In the genomic region with DNA sequence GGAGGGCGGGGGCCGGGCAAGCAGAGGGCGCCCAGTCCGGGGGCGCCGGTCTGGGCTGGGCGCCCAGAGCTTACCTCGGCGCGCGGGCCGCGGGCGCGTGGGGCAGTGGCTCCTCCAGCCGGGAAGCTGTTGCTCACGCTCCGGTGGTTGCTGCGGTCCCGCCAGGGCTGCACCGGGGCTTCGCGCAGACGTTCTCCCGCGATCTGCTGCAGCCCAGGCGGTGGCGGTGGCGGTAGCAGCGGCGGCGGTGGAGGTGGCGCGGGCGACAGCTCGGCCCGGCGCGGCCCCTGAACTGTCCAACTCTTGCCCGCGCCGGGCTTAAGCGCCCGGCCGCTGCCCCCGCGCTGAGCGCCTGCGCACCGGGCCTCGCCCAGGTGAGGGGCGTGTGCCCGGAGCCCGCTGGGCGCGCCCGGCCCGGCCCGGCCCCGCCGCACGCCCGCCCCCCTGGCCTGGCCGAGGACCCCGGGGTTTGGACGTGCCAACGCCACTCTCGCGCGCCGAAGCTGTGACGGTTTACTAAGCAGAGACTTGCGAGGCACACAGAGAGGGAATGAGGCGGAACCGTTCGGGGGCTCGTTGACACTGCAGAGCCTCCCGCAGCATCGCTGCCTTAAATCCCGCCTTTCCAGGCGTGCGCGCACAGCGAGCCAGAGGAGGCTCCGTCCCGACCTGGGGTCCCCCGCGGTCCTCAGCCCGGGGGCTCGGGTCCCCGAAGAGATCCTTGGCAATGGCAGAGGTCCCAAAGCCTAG, we compare ENCODE assay signal across 8 cellular contexts. TPM values are rescaled to one million over a fixed set of nuclear protein-coding genes. Genes with fewer than 3 reads are reported as not detected.
DNase-seq lines count a peak whose midpoint lies in the region; ATAC-seq and TF ChIP-seq lines count a peak whose summit lies in the region.

A gene (minus strand): TSS at position 586 of the 750 bp plus-strand sequence.

- peaks cover 54 to 62% of the 10 kb centered on the region in 2 donors for H3K27me3 Mint-ChIP-seq in effector memory CD8-positive, alpha-beta T cell

- H3K4me3 Mint-ChIP-seq in effector memory CD8-positive, alpha-beta T cell = peak within 1 kb of the TSS; percentile 27 to 36

- no peak within 1 kb of the TSS for H3K27ac ChIP-seq in Peyer's patch

- DNase-seq in NCI-H2029 (lab: John Stamatoyannopoulos, UW) (peak; percentile 15), NCI-H2029 treated with DMSO at 0.1 percent for 48 hours (lab: John Stamatoyannopoulos, UW) (no peak), Peyer's patch (peak in 1 of 3 donors; percentile 58), mucosa of descending colon (peak in 2 of 3 donors; percentile 36 to 39), BE2C (no peak)
- no peak for DNase-seq in effector memory CD8-positive, alpha-beta T cell
- no peak for DNase-seq in stimulated activated CD4-positive, alpha-beta T cell treated with anti-CD3 and anti-CD28 coated beads, Interleukin-4, amount 100 ng/mL, for 4 hours

- H3K36me3 ChIP-seq in Peyer's patch (no peaks in the 10 kb centered on the region), mucosa of descending colon (ENCODE audit: low read depth) (no peaks in the 10 kb centered on the region), BE2C (no peaks in the 10 kb centered on the region)

- H3K9me3 Mint-ChIP-seq in effector memory CD8-positive, alpha-beta T cell = no peaks in the 10 kb centered on the region

- H3K9me3 ChIP-seq in Peyer's patch (no peaks in the 10 kb centered on the region), mucosa of descending colon (no peaks in the 10 kb centered on the region), BE2C (no peaks in the 10 kb centered on the region)

- peaks cover 0 to 5% of the 10 kb centered on the region in 2 donors for H3K4me1 Mint-ChIP-seq in effector memory CD8-positive, alpha-beta T cell (ENCODE audit: low read depth in 2 of 2)

- H3K36me3 Mint-ChIP-seq in effector memory CD8-positive, alpha-beta T cell (ENCODE audit: insufficient read depth) = no peaks in the 10 kb centered on the region

- no peak for TF ChIP-seq POLR2A in Peyer's patch (IDR thresholded peaks at IDR 0.05)

- TF ChIP-seq CTCF in Peyer's patch (IDR thresholded peaks at IDR 0.05) (no peak), mucosa of descending colon (IDR thresholded peaks at IDR 0.05) (no peak), BE2C (IDR thresholded peaks at IDR 0.05; ENCODE audit: low read depth, low read length) (no peak)

- H3K4me3 ChIP-seq in Peyer's patch (peak within 1 kb of the TSS; percentile 22 to 62 (median 44)), mucosa of descending colon (no peak within 1 kb of the TSS), BE2C (ENCODE audit: low read depth, low read length) (no peak within 1 kb of the TSS)

- intact Hi-C loops in mucosa of descending colon (cut with DNase I, micrococcal nuclease) = no loop called here

- H3K4me1 ChIP-seq in Peyer's patch = peaks cover 0 to 15% (median 3%) of the 10 kb centered on the region in 4 donors
- peaks cover 3% of the 10 kb centered on the region for H3K4me1 ChIP-seq in mucosa of descending colon (ENCODE audit: low read depth)
- H3K4me1 ChIP-seq in BE2C = no peaks in the 10 kb centered on the region

- ATAC-seq in HG02798 (IDR thresholded peaks at IDR 0.05; ENCODE audit: poor library complexity, unreplicated experiment) = peak; percentile 41
- no peak for ATAC-seq in effector memory CD8-positive, alpha-beta T cell (replicated peaks)
- ATAC-seq in mucosa of descending colon = peak; percentile 65

- no peak within 1 kb of the TSS for H3K27ac Mint-ChIP-seq in effector memory CD8-positive, alpha-beta T cell

- peaks cover 0 to 5% of the 10 kb centered on the region in 2 donors for H3K27me3 ChIP-seq in Peyer's patch
- peaks cover 31% of the 10 kb centered on the region for H3K27me3 ChIP-seq in BE2C

RNA-seq across cellular contexts. Expression of the gene that starts here (rescaled TPM):
- total RNA-seq in Peyer's patch (1 to 10 TPM in 3 of 4 donors, not detected in 1; 1.6 to 7.4 (median 3.9) TPM), mucosa of descending colon (1 to 10 TPM; 1.2 to 2.2 (median 1.6) TPM)
- not detected for polyA plus RNA-seq in BE2C (2012; ENCODE audit: insufficient read depth, insufficient read length, low read depth)

Comparison
In these comparisons a context has a peak if more than half of its experiments do, and no peak if none do; other contexts are left out.
1. DNase-seq: peak in NCI-H2029 (single experiment) and mucosa of descending colon (2 of 3); none in NCI-H2029 treated with DMSO at 0.1 percent for 48 hours (single experiment), effector memory CD8-positive, alpha-beta T cell (0 of 3), BE2C (single experiment) and stimulated activated CD4-positive, alpha-beta T cell treated with anti-CD3 and anti-CD28 coated beads, Interleukin-4, amount 100 ng/mL, for 4 hours (0 of 2).
2. H3K4me3 ChIP-seq: peak in Peyer's patch (4 of 4); none in mucosa of descending colon (single experiment) and BE2C (single experiment).